ENCODE assay signal across 2 cellular contexts in the genomic region with DNA sequence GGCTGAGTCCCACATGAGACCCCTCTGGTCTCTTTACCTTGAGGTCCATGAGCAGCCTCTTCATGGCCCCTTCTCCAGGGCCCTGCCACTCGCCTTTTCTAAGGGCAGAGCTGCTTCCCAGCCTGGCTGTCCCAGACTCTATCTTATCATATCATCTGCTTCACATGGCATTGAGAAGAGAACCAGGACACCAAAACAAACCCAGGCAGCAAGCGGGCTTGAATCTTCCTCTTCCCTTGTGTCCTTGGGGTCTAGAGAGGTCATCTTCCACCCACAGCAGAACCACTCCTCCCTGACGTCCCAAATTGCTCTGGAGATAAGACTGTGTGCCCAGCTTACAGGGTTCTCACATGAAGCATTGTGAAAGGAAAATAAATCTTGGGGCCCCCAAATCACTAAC.
TF ChIP-seq lines count a peak whose summit lies in the region.

No MANE protein-coding gene starts in this region.

TF ChIP-seq in SK-N-SH, 30 proteins besides CTCF, POLR2A, EP300 and RAD21 (continued from another document):
- TF ChIP-seq, protein P1, sequence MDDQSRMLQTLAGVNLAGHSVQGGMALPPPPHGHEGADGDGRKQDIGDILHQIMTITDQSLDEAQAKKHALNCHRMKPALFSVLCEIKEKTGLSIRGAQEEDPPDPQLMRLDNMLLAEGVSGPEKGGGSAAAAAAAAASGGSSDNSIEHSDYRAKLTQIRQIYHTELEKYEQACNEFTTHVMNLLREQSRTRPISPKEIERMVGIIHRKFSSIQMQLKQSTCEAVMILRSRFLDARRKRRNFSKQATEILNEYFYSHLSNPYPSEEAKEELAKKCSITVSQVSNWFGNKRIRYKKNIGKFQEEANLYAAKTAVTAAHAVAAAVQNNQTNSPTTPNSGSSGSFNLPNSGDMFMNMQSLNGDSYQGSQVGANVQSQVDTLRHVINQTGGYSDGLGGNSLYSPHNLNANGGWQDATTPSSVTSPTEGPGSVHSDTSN (IDR thresholded peaks at IDR 0.05): no peak
TF ChIP-seq in SK-N-SH: peak in this region for 2.

TF ChIP-seq in SK-N-SH treated with all-trans-retinoic acid at 6 μM for 48 hours, 23 proteins besides CTCF, POLR2A, EP300 and RAD21:
- TF ChIP-seq, protein P2, sequence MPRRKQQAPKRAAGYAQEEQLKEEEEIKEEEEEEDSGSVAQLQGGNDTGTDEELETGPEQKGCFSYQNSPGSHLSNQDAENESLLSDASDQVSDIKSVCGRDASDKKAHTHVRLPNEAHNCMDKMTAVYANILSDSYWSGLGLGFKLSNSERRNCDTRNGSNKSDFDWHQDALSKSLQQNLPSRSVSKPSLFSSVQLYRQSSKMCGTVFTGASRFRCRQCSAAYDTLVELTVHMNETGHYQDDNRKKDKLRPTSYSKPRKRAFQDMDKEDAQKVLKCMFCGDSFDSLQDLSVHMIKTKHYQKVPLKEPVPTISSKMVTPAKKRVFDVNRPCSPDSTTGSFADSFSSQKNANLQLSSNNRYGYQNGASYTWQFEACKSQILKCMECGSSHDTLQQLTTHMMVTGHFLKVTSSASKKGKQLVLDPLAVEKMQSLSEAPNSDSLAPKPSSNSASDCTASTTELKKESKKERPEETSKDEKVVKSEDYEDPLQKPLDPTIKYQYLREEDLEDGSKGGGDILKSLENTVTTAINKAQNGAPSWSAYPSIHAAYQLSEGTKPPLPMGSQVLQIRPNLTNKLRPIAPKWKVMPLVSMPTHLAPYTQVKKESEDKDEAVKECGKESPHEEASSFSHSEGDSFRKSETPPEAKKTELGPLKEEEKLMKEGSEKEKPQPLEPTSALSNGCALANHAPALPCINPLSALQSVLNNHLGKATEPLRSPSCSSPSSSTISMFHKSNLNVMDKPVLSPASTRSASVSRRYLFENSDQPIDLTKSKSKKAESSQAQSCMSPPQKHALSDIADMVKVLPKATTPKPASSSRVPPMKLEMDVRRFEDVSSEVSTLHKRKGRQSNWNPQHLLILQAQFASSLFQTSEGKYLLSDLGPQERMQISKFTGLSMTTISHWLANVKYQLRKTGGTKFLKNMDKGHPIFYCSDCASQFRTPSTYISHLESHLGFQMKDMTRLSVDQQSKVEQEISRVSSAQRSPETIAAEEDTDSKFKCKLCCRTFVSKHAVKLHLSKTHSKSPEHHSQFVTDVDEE (CRISPR knock-in tag; IDR thresholded peaks at IDR 0.05): no peak
